Comparison of ENCODE assay signal across 10 cellular contexts in genomic region chr10:13158401-13158800, GRCh38. TPM values are rescaled to one million over a fixed set of nuclear protein-coding genes. Genes with fewer than 3 reads are reported as not detected.
DNase-seq lines count a peak whose midpoint lies in the region; ATAC-seq, FAIRE-seq and TF ChIP-seq lines count a peak whose summit lies in the region.
"Had no signal": no experiment of that assay in that cellular context is flagged by ENCODE, and none has a peak within 500 bp of the region (broad histone marks: within the 10 kb centered on the region; RNA-seq: fewer than 3 reads in every experiment).

No MANE protein-coding gene starts in this region.

- H3K4me3 ChIP-seq in kidney epithelial cell (ENCODE audit: low read depth, low read length), result peak overlapping the region; percentile 19

- H3K27me3 ChIP-seq in kidney epithelial cell (ENCODE audit: control insufficient read depth, insufficient read depth, low read length), result no peaks in the 10 kb centered on the region

- no peak for TF ChIP-seq CTCF in kidney epithelial cell (IDR thresholded peaks at IDR 0.05; ENCODE audit: insufficient read depth, low read length, poor library complexity, severe bottlenecking)

- no peak for FAIRE-seq in H54 (lab: Jason Lieb, UNC)

- peak; percentile 53 for DNase-seq in activated CD4-positive, alpha-beta T cell treated with anti-CD3 and anti-CD28 coated beads for 36 hours
- DNase-seq in activated CD4-positive, alpha-beta T cell treated with anti-CD3 and anti-CD28 coated beads for 1 hour, result no peak
- DNase-seq in activated T-cell treated with anti-CD3 and anti-CD28 coated beads, Interleukin-2, amount 50 U/mL, for 24 hours, result peak; percentile 62
- DNase-seq in kidney epithelial cell (ENCODE audit: low read depth), result no peak
- peak; percentile 21 for DNase-seq in stimulated activated naive CD8-positive, alpha-beta T cell treated with anti-CD3 and anti-CD28 coated beads, Interleukin-15, Interleukin-2, amounts not matched to agents 100 U/mL and 50 U/mL, for 24 hours
- no peak for DNase-seq in H54 (ENCODE audit: insufficient read length, low spot score)
- DNase-seq: foreskin melanocyte, NCI-H526 had no signal

- TF ChIP-seq POLR2A in H54 (IDR thresholded peaks at IDR 0.05; ENCODE audit: low read depth, low read length), result no peak

- no peaks in the 10 kb centered on the region for H3K36me3 ChIP-seq in kidney epithelial cell (ENCODE audit: control insufficient read depth, insufficient read depth, low read length)

- peak overlapping the region; percentile 59 for H3K4me3 Mint-ChIP-seq in activated CD4-positive, alpha-beta T cell treated with anti-CD3 and anti-CD28 coated beads for 36 hours
- H3K4me3 Mint-ChIP-seq in activated T-cell treated with anti-CD3 and anti-CD28 coated beads, Interleukin-2, amount 50 U/mL, for 24 hours, result peak overlapping the region; percentile 78

- peaks cover 3% of the 10 kb centered on the region for H3K27me3 Mint-ChIP-seq in activated CD4-positive, alpha-beta T cell treated with anti-CD3 and anti-CD28 coated beads for 36 hours
- H3K27me3 Mint-ChIP-seq in activated T-cell treated with anti-CD3 and anti-CD28 coated beads, Interleukin-2, amount 50 U/mL, for 24 hours, result no peaks in the 10 kb centered on the region

- peaks cover 16% of the 10 kb centered on the region for H3K4me1 Mint-ChIP-seq in activated CD4-positive, alpha-beta T cell treated with anti-CD3 and anti-CD28 coated beads for 36 hours
- peaks cover 36% of the 10 kb centered on the region for H3K4me1 Mint-ChIP-seq in activated T-cell treated with anti-CD3 and anti-CD28 coated beads, Interleukin-2, amount 50 U/mL, for 24 hours (ENCODE audit: low read depth)

- CTCF ChIA-PET in activated CD4-positive, alpha-beta T cell treated with anti-CD3 and anti-CD28 coated beads for 36 hours (lab: Charles Lee), result interaction anchor here (1.4 kb wide), 1 partner anchor 145 kb away, joined by 8 read pairs; no protein-coding TSS in a partner anchor

- intact Hi-C loops in activated CD4-positive, alpha-beta T cell treated with anti-CD3 and anti-CD28 coated beads for 36 hours (cut with DNase I, micrococcal nuclease), result no loop called here

- no peaks in the 10 kb centered on the region for H3K9me3 Mint-ChIP-seq in activated CD4-positive, alpha-beta T cell treated with anti-CD3 and anti-CD28 coated beads for 36 hours (ENCODE audit: low read depth)
- peaks cover 7% of the 10 kb centered on the region for H3K9me3 Mint-ChIP-seq in activated T-cell treated with anti-CD3 and anti-CD28 coated beads, Interleukin-2, amount 50 U/mL, for 24 hours

- H3K36me3 Mint-ChIP-seq in activated CD4-positive, alpha-beta T cell treated with anti-CD3 and anti-CD28 coated beads for 36 hours (ENCODE audit: low read depth), result peaks cover 14% of the 10 kb centered on the region
- H3K36me3 Mint-ChIP-seq in activated T-cell treated with anti-CD3 and anti-CD28 coated beads, Interleukin-2, amount 50 U/mL, for 24 hours (ENCODE audit: low read depth), result peaks cover 15% of the 10 kb centered on the region

- no peak for ATAC-seq in activated CD4-positive, alpha-beta T cell treated with anti-CD3 and anti-CD28 coated beads for 36 hours
- ATAC-seq in stimulated activated naive CD8-positive, alpha-beta T cell treated with anti-CD3 and anti-CD28 coated beads, Interleukin-15, Interleukin-2, amounts not matched to agents 100 U/mL and 50 U/mL, for 24 hours, result no peak
- ATAC-seq in GM18909 (IDR thresholded peaks at IDR 0.05; ENCODE audit: poor library complexity, unreplicated experiment), result no peak
- no peak for ATAC-seq in HG03159 (IDR thresholded peaks at IDR 0.05; ENCODE audit: unreplicated experiment)

- H3K27ac Mint-ChIP-seq in activated CD4-positive, alpha-beta T cell treated with anti-CD3 and anti-CD28 coated beads for 36 hours, result peak overlapping the region; percentile 37
- peak overlapping the region; percentile 85 for H3K27ac Mint-ChIP-seq in activated T-cell treated with anti-CD3 and anti-CD28 coated beads, Interleukin-2, amount 50 U/mL, for 24 hours

- POLR2A ChIA-PET in activated CD4-positive, alpha-beta T cell treated with anti-CD3 and anti-CD28 coated beads for 36 hours (lab: Charles Lee), result no interaction called here

RNA-seq across cellular contexts. Expression of gene MCM10, which starts 3.0 kb away (rescaled TPM):
- 10 to 100 TPM; 86.0 to 86.2 TPM for total RNA-seq in activated CD4-positive, alpha-beta T cell treated with anti-CD3 and anti-CD28 coated beads for 36 hours
- total RNA-seq in kidney epithelial cell, result 2.4 and 2.8 TPM in 2 replicates

RNA-seq across cellular contexts. Expression of gene OPTN, which starts 58.4 kb away (rescaled TPM):
- 10 to 100 TPM; 57.4 to 67.8 TPM for total RNA-seq in activated CD4-positive, alpha-beta T cell treated with anti-CD3 and anti-CD28 coated beads for 36 hours
- total RNA-seq in kidney epithelial cell, result 108 and 114 TPM in 2 replicates

Comparison
In these comparisons a context has a peak if more than half of its experiments do, and no peak if none do; other contexts are left out.
1. DNase-seq: peak in activated CD4-positive, alpha-beta T cell treated with anti-CD3 and anti-CD28 coated beads for 36 hours (single experiment), activated T-cell treated with anti-CD3 and anti-CD28 coated beads, Interleukin-2, amount 50 U/mL, for 24 hours (single experiment) and stimulated activated naive CD8-positive, alpha-beta T cell treated with anti-CD3 and anti-CD28 coated beads, Interleukin-15, Interleukin-2, amounts not matched to agents 100 U/mL and 50 U/mL, for 24 hours (single experiment); none in activated CD4-positive, alpha-beta T cell treated with anti-CD3 and anti-CD28 coated beads for 1 hour (single experiment), kidney epithelial cell (single experiment) and H54 (single experiment).
2. RNA of gene MCM10, which starts 3.0 kb away (total RNA-seq): 86.0 to 86.2 TPM in activated CD4-positive, alpha-beta T cell treated with anti-CD3 and anti-CD28 coated beads for 36 hours; 2.4 to 2.8 TPM in kidney epithelial cell; every median in the first group is over 10 times any median in the second.